ENCODE assay signal across 8 cellular contexts in genomic region chr1:203629509-203630082, GRCh38. TPM values are rescaled to one million over a fixed set of nuclear protein-coding genes. Genes with fewer than 3 reads are reported as not detected.
DNase-seq lines count a peak whose midpoint lies in the region; ATAC-seq and TF ChIP-seq lines count a peak whose summit lies in the region.

No MANE protein-coding gene starts in this region.

- ATAC-seq in activated T-cell treated with anti-CD3 and anti-CD28 coated beads, Interleukin-2, amount 50 U/mL, for 72 hours (replicated peaks in 1 of 2) = peak; percentile 58 to 61
- ATAC-seq in HG02884 (IDR thresholded peaks at IDR 0.05; ENCODE audit: unreplicated experiment) = no peak

- 7 to 15% methylated on average over 9 to 25 of the region's 35 CpGs for WGBS in thyroid gland, 2 donors

- H3K36me3 ChIP-seq in BLaER1 (peaks cover 5% of the 10 kb centered on the region; the same call in 1 of the 2 replicates), MG63 (peaks cover 49% of the 10 kb centered on the region), thyroid gland (no peaks in the 10 kb centered on the region)

- TF ChIP-seq CTCF in fibroblast of the aortic adventitia (IDR thresholded peaks at IDR 0.05; ENCODE audit: insufficient read depth, low read length) (no peak), nephron (IDR thresholded peaks at IDR 0.05; ENCODE audit: unreplicated experiment in 3 of 3) (no peak), thyroid gland (IDR thresholded peaks at IDR 0.05) (no peak)

- H3K4me1 ChIP-seq in BLaER1 (peaks cover 41% of the 10 kb centered on the region), thyroid gland (peaks cover 30 to 36% of the 10 kb centered on the region in 2 donors)

- H3K9ac ChIP-seq in BLaER1 = peak overlapping the region; percentile 85

- H3K36me3 Mint-ChIP-seq in activated T-cell treated with anti-CD3 and anti-CD28 coated beads, Interleukin-2, amount 50 U/mL, for 72 hours (ENCODE audit: insufficient read depth in 2 of 2) = peaks cover 0 to 13% of the 10 kb centered on the region in 2 donors
- H3K36me3 Mint-ChIP-seq in nephron (ENCODE audit: low read depth) = peaks cover 17% of the 10 kb centered on the region

- H3K4me3 ChIP-seq in BLaER1 (peak overlapping the region; percentile 75), MG63 (peak overlapping the region; percentile 73), fibroblast of the aortic adventitia (ENCODE audit: low read depth, low read length) (peak overlapping the region; percentile 93), thyroid gland (replicated peaks in 1 of 3) (peak overlapping the region; percentile 3 to 80 (median 54))

- H3K4me3 Mint-ChIP-seq in activated T-cell treated with anti-CD3 and anti-CD28 coated beads, Interleukin-2, amount 50 U/mL, for 72 hours = peak overlapping the region; percentile 95
- H3K4me3 Mint-ChIP-seq in nephron = peak overlapping the region; percentile 96 to 99 (median 97)

- peaks cover 75% of the 10 kb centered on the region for H3K4me1 Mint-ChIP-seq in activated T-cell treated with anti-CD3 and anti-CD28 coated beads, Interleukin-2, amount 50 U/mL, for 72 hours (ENCODE audit: low read depth)
- peaks cover 63% of the 10 kb centered on the region for H3K4me1 Mint-ChIP-seq in nephron

- DNase-seq in MG63 = peak; percentile 75
- peak; percentile 72 to 76 for DNase-seq in activated T-cell treated with anti-CD3 and anti-CD28 coated beads, Interleukin-2, amount 50 U/mL, for 72 hours
- peak; percentile 57 for DNase-seq in fibroblast of the aortic adventitia (ENCODE audit: low read depth)
- peak; percentile 70 to 72 for DNase-seq in thyroid gland
- no peak for DNase-seq in middle frontal gyrus (ENCODE audit: extremely low spot score, low spot score)

- peak in 1 of 2 donors; percentile 49 for TF ChIP-seq POLR2A in thyroid gland (IDR thresholded peaks at IDR 0.05)

- H3K27ac Mint-ChIP-seq in activated T-cell treated with anti-CD3 and anti-CD28 coated beads, Interleukin-2, amount 50 U/mL, for 72 hours = peak overlapping the region; percentile 81
- H3K27ac Mint-ChIP-seq in nephron = peak overlapping the region; percentile 87 to 98 (median 97)

- H3K27ac ChIP-seq in BLaER1 = peak overlapping the region; percentile 90
- H3K27ac ChIP-seq in thyroid gland = peak overlapping the region; percentile 63 to 87 (median 82)

- H3K27me3 ChIP-seq in BLaER1 = no peaks in the 10 kb centered on the region
- no peaks in the 10 kb centered on the region for H3K27me3 ChIP-seq in MG63
- H3K27me3 ChIP-seq in thyroid gland = no peaks in the 10 kb centered on the region

- peak overlapping the region; percentile 98 for H3K4me2 ChIP-seq in BLaER1

- H3K9me3 ChIP-seq in BLaER1 (no peaks in the 10 kb centered on the region), MG63 (no peaks in the 10 kb centered on the region), thyroid gland (no peaks in the 10 kb centered on the region)

- intact Hi-C loops in thyroid gland (cut with DNase I) = loop anchor here (5.0 to 10.0 kb wide), 2 partner anchors 63 to 125 kb away; no protein-coding TSS in a partner anchor

- H4K20me1 ChIP-seq in BLaER1 = peaks cover 25% of the 10 kb centered on the region

- no peaks in the 10 kb centered on the region for H3K27me3 Mint-ChIP-seq in activated T-cell treated with anti-CD3 and anti-CD28 coated beads, Interleukin-2, amount 50 U/mL, for 72 hours (ENCODE audit: low read depth)
- peaks cover 7% of the 10 kb centered on the region for H3K27me3 Mint-ChIP-seq in nephron (ENCODE audit: low read depth)

- no peaks in the 10 kb centered on the region for H3K9me3 Mint-ChIP-seq in activated T-cell treated with anti-CD3 and anti-CD28 coated beads, Interleukin-2, amount 50 U/mL, for 72 hours
- no peaks in the 10 kb centered on the region for H3K9me3 Mint-ChIP-seq in nephron

RNA-seq across cellular contexts. Expression of gene ATP2B4, which starts 3.0 kb away (rescaled TPM):
- total RNA-seq in MG63 (2014; rRNA removed; shearing (Covaris generic); ENCODE audit: low replicate concordance) = 37.6 and 43.6 TPM in 2 replicates
- total RNA-seq in activated T-cell treated with anti-CD3 and anti-CD28 coated beads, Interleukin-2, amount 50 U/mL, for 72 hours = 10 to 100 TPM; 34.1 to 65.5 TPM
- 146 and 416 TPM in 2 replicates for total RNA-seq in fibroblast of the aortic adventitia (ENCODE audit: low replicate concordance)
- total RNA-seq in thyroid gland = 10 to 100 TPM; 41.3 to 46.1 (median 42.7) TPM
